Comparison of ENCODE assay signal across 8 cellular contexts in genomic region chr12:132444957-132445883, GRCh38. TPM values are rescaled to one million over a fixed set of nuclear protein-coding genes. Genes with fewer than 3 reads are reported as not detected.
DNase-seq lines count a peak whose midpoint lies in the region; ATAC-seq and TF ChIP-seq lines count a peak whose summit lies in the region.

No MANE protein-coding gene starts in this region.

- no peak overlapping the region for H4K5ac ChIP-seq in mesendoderm (ENCODE audit: low read length)

- no peaks in the 10 kb centered on the region for H3K79me1 ChIP-seq in mesendoderm (ENCODE audit: low read length)

- H3K36me3 Mint-ChIP-seq in T-helper 17 cell (ENCODE audit: low read depth) (no peaks in the 10 kb centered on the region), HFFc6 (ENCODE audit: low read depth) (no peaks in the 10 kb centered on the region)

- peak overlapping the region; percentile 20 for H3K56ac ChIP-seq in mesendoderm (ENCODE audit: low read length)

- H2AK5ac ChIP-seq in mesendoderm (ENCODE audit: low read length): no peak overlapping the region

- H3K4me3 Mint-ChIP-seq in T-helper 17 cell (peak overlapping the region; percentile 98), HFFc6 (no peak overlapping the region)

- in situ Hi-C loops in astrocyte of the spinal cord (cut with HindIII; ENCODE audit: low sequenced_read_pairs): no loop called here

- H3K18ac ChIP-seq in mesendoderm (ENCODE audit: low read length): no peak overlapping the region

- H2BK120ac ChIP-seq in mesendoderm (ENCODE audit: low read depth, low read length): no peak overlapping the region

- no peaks in the 10 kb centered on the region for H3K79me2 ChIP-seq in mesendoderm (ENCODE audit: control insufficient read depth, insufficient read depth, low read length)

- H2BK5ac ChIP-seq in mesendoderm (ENCODE audit: low read length): no peak overlapping the region

- H3K27ac Mint-ChIP-seq in T-helper 17 cell (peak overlapping the region; percentile 100), HFFc6 (no peak overlapping the region)

- DNase-seq in GM10266 (ENCODE audit: extremely low spot score): peak; percentile 77
- peak; percentile 49 to 60 (median 55) for DNase-seq in T-helper 17 cell
- DNase-seq in astrocyte of the spinal cord (ENCODE audit: low read depth, low spot score): no peak
- no peak for DNase-seq in mesendoderm
- DNase-seq in stimulated activated CD8-positive, alpha-beta memory T cell treated with anti-CD3 and anti-CD28 coated beads, Interleukin-7, amount 100 ng/mL, for 1 hour (ENCODE audit: low read depth in 2 of 2): peak; percentile 33 to 51
- no peak for DNase-seq in HFFc6
- DNase-seq in GOT3 (lab: John Stamatoyannopoulos, UW): no peak

- H3K9ac ChIP-seq in mesendoderm (ENCODE audit: low read length): no peak overlapping the region

- no peaks in the 10 kb centered on the region for H3K27me3 ChIP-seq in mesendoderm (ENCODE audit: insufficient read depth, low read length, poor library complexity)

- H4K8ac ChIP-seq in mesendoderm (ENCODE audit: low read depth, low read length): no peak overlapping the region

- TF ChIP-seq CTCF in GM10266 (IDR thresholded peaks at IDR 0.05; ENCODE audit: control insufficient read depth, insufficient read depth, low read depth, missing control alignments) (no peak), astrocyte of the spinal cord (IDR thresholded peaks at IDR 0.05; ENCODE audit: low read depth, low read length) (no peak), HFFc6 (IDR thresholded peaks at IDR 0.05) (no peak)

- H3K4me1 Mint-ChIP-seq in T-helper 17 cell: peaks cover 28% of the 10 kb centered on the region
- H3K4me1 Mint-ChIP-seq in HFFc6 (ENCODE audit: low read depth): no peaks in the 10 kb centered on the region

- H3K4me1 ChIP-seq in mesendoderm (ENCODE audit: control insufficient read depth, low read depth, low read length): no peaks in the 10 kb centered on the region

- H3K27me3 Mint-ChIP-seq in T-helper 17 cell: no peaks in the 10 kb centered on the region
- H3K27me3 Mint-ChIP-seq in HFFc6 (ENCODE audit: insufficient read depth): peaks cover 52% of the 10 kb centered on the region

- H2BK15ac ChIP-seq in mesendoderm (replicated peaks; ENCODE audit: low read depth): no peak overlapping the region

- peak overlapping the region; percentile 25 for H3K4ac ChIP-seq in mesendoderm (ENCODE audit: low read depth, low read length)

- H3K36me3 ChIP-seq in mesendoderm (ENCODE audit: control insufficient read depth, insufficient read depth, low read length): no peaks in the 10 kb centered on the region

- no peaks in the 10 kb centered on the region for H3K9me3 Mint-ChIP-seq in HFFc6

- no peaks in the 10 kb centered on the region for H3K9me3 ChIP-seq in T-helper 17 cell (ENCODE audit: control insufficient read depth, low read length, poor library complexity, severe bottlenecking)

- H3K23ac ChIP-seq in mesendoderm (ENCODE audit: low read length): no peak overlapping the region

- no peak overlapping the region for H3K27ac ChIP-seq in mesendoderm (ENCODE audit: low read depth, low read length)

- H3K4me3 ChIP-seq in astrocyte of the spinal cord (ENCODE audit: low read depth, low read length) (peak overlapping the region; percentile 10), mesendoderm (ENCODE audit: low read length) (no peak overlapping the region)

- ATAC-seq in HG02938 (IDR thresholded peaks at IDR 0.05; ENCODE audit: unreplicated experiment) (peak; percentile 42), T-helper 17 cell (peak; percentile 80)

- H3K4me2 ChIP-seq in mesendoderm (ENCODE audit: low read length): peak overlapping the region; percentile 15

- no CpG with 5 or more reads among the region's 37 CpGs for WGBS in mesendoderm (ENCODE audit: extremely low coverage, insufficient coverage, low lambda C conversion rate)

RNA-seq across cellular contexts. Expression of gene FBRSL1, which starts 44.7 kb away (rescaled TPM):
- 10 to 100 TPM; 79.3 to 86.3 TPM for total RNA-seq in T-helper 17 cell
- 86.6 TPM for polyA plus RNA-seq in mesendoderm (2013, experiment 1 of 2)
- polyA plus RNA-seq in mesendoderm (2013, experiment 2 of 2): 82.2 TPM
- total RNA-seq in HFFc6 (2021; fragmentation: NEBNext Ultra II Directional; extraction: Animal tissue kit (Norgen Biotek cat#: 25700)): 10 to 100 TPM; 25.1 to 34.0 (median 30.1) TPM

Comparison
In these comparisons a context has a peak if more than half of its experiments do, and no peak if none do; other contexts are left out.
1. DNase-seq: peak in GM10266 (single experiment), T-helper 17 cell (3 of 3) and stimulated activated CD8-positive, alpha-beta memory T cell treated with anti-CD3 and anti-CD28 coated beads, Interleukin-7, amount 100 ng/mL, for 1 hour (2 of 2); none in astrocyte of the spinal cord (single experiment), mesendoderm (single experiment), HFFc6 (single experiment) and GOT3 (single experiment).